In the genomic region with DNA sequence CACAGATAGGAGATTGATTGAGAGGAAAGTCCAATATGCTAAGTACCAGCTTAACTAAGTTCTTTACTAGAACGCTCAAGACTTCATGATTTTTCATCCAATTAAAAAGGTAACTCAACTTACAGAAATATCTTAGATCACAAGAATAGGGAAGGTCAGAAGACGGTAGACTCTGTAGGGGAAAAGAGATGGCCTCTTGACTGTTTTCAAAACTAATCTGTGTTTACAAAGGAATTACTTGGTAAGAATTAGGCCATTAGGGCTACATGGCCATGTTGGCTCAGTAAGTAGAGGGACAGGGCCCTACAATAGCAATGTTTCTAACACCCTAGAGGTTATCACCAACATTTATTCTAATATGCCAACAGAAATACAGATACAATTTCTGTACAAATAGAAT, we compare ENCODE assay signal across 24 cellular contexts.
DNase-seq lines count a peak whose midpoint lies in the region; ATAC-seq and TF ChIP-seq lines count a peak whose summit lies in the region.
"Had no signal": no experiment of that assay in that cellular context is flagged by ENCODE, and none has a peak within 500 bp of the region (broad histone marks: within the 10 kb centered on the region; RNA-seq: fewer than 3 reads in every experiment).

No MANE protein-coding gene starts in this region.

- H2AK5ac ChIP-seq in IMR-90 (ENCODE audit: low read depth, low read length) = peak overlapping the region; percentile 59; the same call in 1 of the 2 replicates

- H3K9ac ChIP-seq in IMR-90 (ENCODE audit: low read depth, low read length) (no peak overlapping the region), mucosa of rectum (ENCODE audit: low read depth in 1 of 2, low read length in 2 of 2) (no peak overlapping the region), stomach smooth muscle (ENCODE audit: low read length in 2 of 2) (peak overlapping the region in 1 of 2 donors; percentile 26)
- H3K9ac ChIP-seq: KMS-11 had no signal

- H2BK5ac ChIP-seq in IMR-90 (ENCODE audit: low read depth, low read length, poor library complexity, severe bottlenecking) = no peak overlapping the region

- H3K4me3 ChIP-seq in IMR-90 (ENCODE audit: insufficient read depth, low read depth, low read length) (no peak overlapping the region), coronary artery (no peak overlapping the region), mucosa of rectum (ENCODE audit: low read length in 2 of 2) (no peak overlapping the region), stomach smooth muscle (ENCODE audit: low read length in 2 of 2) (no peak overlapping the region), ovary (no peak overlapping the region)
- H3K4me3 ChIP-seq: gastrocnemius medialis had no signal

- peak overlapping the region; percentile 77; the same call in 1 of the 2 replicates for H3K4ac ChIP-seq in IMR-90 (ENCODE audit: low read depth, low read length)

- H3K9me1 ChIP-seq in IMR-90 (ENCODE audit: insufficient read depth, low read length) = peaks cover 8% of the 10 kb centered on the region; the same call in 1 of the 2 replicates

- in situ Hi-C loops in IMR-90 (cut with MboI; ENCODE audit: low sequenced_read_pairs) = no loop called here

- H2BK20ac ChIP-seq in IMR-90 (ENCODE audit: low read depth, low read length) = peak overlapping the region; percentile 78

- ATAC-seq in IMR-90 (ENCODE audit: low read depth) = no peak
- ATAC-seq: activated CD8-positive, alpha-beta T cell treated with anti-CD3 and anti-CD28 coated beads, Interleukin-2, amount 10 ng/mL, durations not matched to agents 7 days and 5 days; gastrocnemius medialis; natural killer cell; sciatic nerve; T-helper 17 cell had no signal

- no CpG with 5 or more reads among the region's 2 CpGs for WGBS in IMR-90 (ENCODE audit: extremely low coverage in 2 of 2, insufficient read length in 1 of 2), 2 experiments
- 92 to 95% (median 94%) methylated on average over 2 of the region's 2 CpGs for WGBS in ovary, 3 donors

- H3K14ac ChIP-seq in IMR-90 (replicated peaks; ENCODE audit: low read depth, low read length) = no peak overlapping the region; the same call in 1 of the 2 replicates

- TF ChIP-seq POLR2A in IMR-90 (IDR thresholded peaks at IDR 0.05; ENCODE audit: low read depth, low read length) = no peak
- TF ChIP-seq POLR2A in ovary (IDR thresholded peaks at IDR 0.05) = no peak

- POLR2A ChIA-PET in IMR-90 (lab: Charles Lee; ENCODE audit: unreplicated experiment) = no interaction called here

- H2BK120ac ChIP-seq in IMR-90 (ENCODE audit: low read depth, low read length) = peak overlapping the region; percentile 79

- BruUV-seq in IMR-90 (replicated peaks; lab: Mats Ljungman, UMichigan) = no TSS peak

- H3K36me3 ChIP-seq in IMR-90 (ENCODE audit: control insufficient read depth, insufficient read depth, low read length) (no peaks in the 10 kb centered on the region), mucosa of rectum (ENCODE audit: control insufficient read depth in 2 of 2, insufficient read depth in 2 of 2, low read length in 2 of 2) (peaks cover 3 to 4% of the 10 kb centered on the region in 2 donors), stomach smooth muscle (ENCODE audit: control insufficient read depth in 2 of 2, insufficient read depth in 2 of 2, low read length in 2 of 2) (peaks cover 0 to 6% of the 10 kb centered on the region in 2 donors), ovary (no peaks in the 10 kb centered on the region)
- H3K36me3 ChIP-seq: gastrocnemius medialis had no signal

- H4K5ac ChIP-seq in IMR-90 (ENCODE audit: low read depth, low read length) = 0 out of 2 replicates have a peak overlapping the region, but pooled peaks have one; percentile 7

- intact Hi-C loops in IMR-90 (cut with micrococcal nuclease) = loop anchor here (5.0 kb wide), 1 partner anchor 42 kb away; no protein-coding TSS in a partner anchor
- intact Hi-C loops in ovary (cut with DNase I) = loop anchor here in 1 of 4 donors (10.0 kb wide), 1 partner anchor 54 kb away; no protein-coding TSS in a partner anchor
- intact Hi-C loops in posterior vena cava (cut with DNase I) = no loop called here

- no peak for DNase-seq in IMR-90
- no peak for DNase-seq in coronary artery (ENCODE audit: low spot score)
- no peak for DNase-seq in ovary
- DNase-seq in posterior vena cava (ENCODE audit: low spot score) = no peak
- no peak for DNase-seq in NCI-H2029 treated with DMSO at 0.1 percent for 48 hours (lab: John Stamatoyannopoulos, UW)
- no peak for DNase-seq in putamen (ENCODE audit: low spot score)
- DNase-seq: activated CD8-positive, alpha-beta T cell treated with anti-CD3 and anti-CD28 coated beads, Interleukin-2, amount 10 ng/mL, durations not matched to agents 7 days and 5 days; C1 segment of cervical spinal cord; Caco-2; caudate nucleus; DMS79; gastrocnemius medialis; GDM1; H7; natural killer cell; NCI-H1417 treated with DMSO at 0.1 percent for 48 hours; NCI-H2081 treated with DMSO at 0.1 percent for 48 hours; NCI-H82; RPMI8226; T-helper 17 cell had no signal

- H4K8ac ChIP-seq in IMR-90 (ENCODE audit: low read depth in 2 of 2, low read length in 2 of 2) = no peak overlapping the region

- H4K91ac ChIP-seq in IMR-90 (ENCODE audit: insufficient read depth, low read depth, low read length) = no peak overlapping the region

- TF ChIP-seq EP300 in ovary (IDR thresholded peaks at IDR 0.05) = no peak

- CTCF ChIA-PET in IMR-90 (lab: Yijun Ruan, JAX) = no interaction called here

- TF ChIP-seq CTCF in IMR-90 (conservative IDR thresholded peaks at IDR 0.05; ENCODE audit: low read depth, low read length) (no peak), coronary artery (IDR thresholded peaks at IDR 0.05) (no peak), ovary (IDR thresholded peaks at IDR 0.05) (no peak)

- H3K4me2 ChIP-seq in IMR-90 (ENCODE audit: low read depth, low read length) = no peak overlapping the region
- H3K4me2 ChIP-seq: KMS-11 had no signal

- no peaks in the 10 kb centered on the region for H3K9me3 ChIP-seq in IMR-90 (ENCODE audit: control insufficient read depth, insufficient read depth, low read length)
- H3K9me3 ChIP-seq in mucosa of rectum (ENCODE audit: control insufficient read depth in 2 of 2, low read length in 2 of 2) = no peaks in the 10 kb centered on the region
- H3K9me3 ChIP-seq in stomach smooth muscle (ENCODE audit: control insufficient read depth in 2 of 2, low read length in 2 of 2) = no peaks in the 10 kb centered on the region
- H3K9me3 ChIP-seq in ovary = no peaks in the 10 kb centered on the region
- H3K9me3 ChIP-seq: Caco-2, gastrocnemius medialis had no signal

- peaks cover 4% of the 10 kb centered on the region; the same call in 1 of the 2 replicates for H4K20me1 ChIP-seq in IMR-90 (ENCODE audit: insufficient read depth, low read length)

- H3K4me1 ChIP-seq in IMR-90 (ENCODE audit: control insufficient read depth, insufficient read depth, low read length) (peaks cover 15% of the 10 kb centered on the region), mucosa of rectum (ENCODE audit: control insufficient read depth in 2 of 2, insufficient read depth in 2 of 2, low read length in 2 of 2) (no peaks in the 10 kb centered on the region), stomach smooth muscle (ENCODE audit: control insufficient read depth, insufficient read depth, low read length) (peaks cover 24% of the 10 kb centered on the region), ovary (ENCODE audit: insufficient read depth) (peaks cover 10% of the 10 kb centered on the region)

- H3K18ac ChIP-seq in IMR-90 (ENCODE audit: low read depth, low read length) = peak overlapping the region; percentile 91

- no peak overlapping the region for H3K56ac ChIP-seq in IMR-90 (ENCODE audit: extremely low read depth, insufficient read depth, low read length)

- no peak overlapping the region for H2AFZ ChIP-seq in IMR-90 (replicated peaks; ENCODE audit: low read length, poor library complexity)

- H3K27me3 ChIP-seq in IMR-90 (ENCODE audit: control insufficient read depth, insufficient read depth, low read length) (no peaks in the 10 kb centered on the region), mucosa of rectum (ENCODE audit: control insufficient read depth in 2 of 2, insufficient read depth in 2 of 2, low read length in 2 of 2) (no peaks in the 10 kb centered on the region), stomach smooth muscle (ENCODE audit: control insufficient read depth in 1 of 2, insufficient read depth in 2 of 2, low read length in 2 of 2) (no peaks in the 10 kb centered on the region), ovary (no peaks in the 10 kb centered on the region)
- H3K27me3 ChIP-seq: gastrocnemius medialis had no signal

- H3K27ac ChIP-seq in IMR-90 (ENCODE audit: insufficient read depth, low read length) = peak overlapping the region; percentile 98; the same call in 1 of the 2 replicates
- peak overlapping the region; percentile 61 to 63 for H3K27ac ChIP-seq in coronary artery
- H3K27ac ChIP-seq in mucosa of rectum (ENCODE audit: low read depth in 2 of 2, low read length in 2 of 2) = peak overlapping the region; percentile 46 to 53
- peak overlapping the region; percentile 67 for H3K27ac ChIP-seq in stomach smooth muscle (ENCODE audit: low read length)
- H3K27ac ChIP-seq in ovary = peak overlapping the region in 1 of 2 donors; percentile 55
- H3K27ac ChIP-seq: KMS-11 had no signal

- no peak for TF ChIP-seq RAD21 in IMR-90 (IDR thresholded peaks at IDR 0.05; ENCODE audit: low read length)

- no peak overlapping the region for H2AK9ac ChIP-seq in IMR-90 (replicated peaks; ENCODE audit: low read depth, low read length, poor library complexity)

- H2BK15ac ChIP-seq in IMR-90 (ENCODE audit: low read depth, low read length) = peak overlapping the region; percentile 35; the same call in 1 of the 3 replicates

- no peak overlapping the region for H3K23ac ChIP-seq in IMR-90 (ENCODE audit: low read depth, low read length)

- peaks cover 0 to 3% of the 10 kb centered on the region in 2 experiments; a peak in 1 of 4 replicates for H3K79me1 ChIP-seq in IMR-90 (ENCODE audit: low read depth in 1 of 2, low read length in 2 of 2)

- dilution Hi-C loops in IMR-90 (cut with HindIII; ENCODE audit: low sequenced_read_pairs, unreplicated experiment) = no loop called here

TF ChIP-seq in IMR-90, 13 proteins besides CTCF, POLR2A, EP300 and RAD21 (continues in another document):
- TF ChIP-seq FOS (IDR thresholded peaks at IDR 0.05; ENCODE audit: low read depth, low read length) (no peak), BHLHE40 (IDR thresholded peaks at IDR 0.05; ENCODE audit: low read depth, low read length) (no peak), CHD1 (IDR thresholded peaks at IDR 0.05; ENCODE audit: low read depth, low read length) (no peak), SMC3 (IDR thresholded peaks at IDR 0.05; ENCODE audit: low read depth, low read length) (no peak)
- TF ChIP-seq, protein P1, sequence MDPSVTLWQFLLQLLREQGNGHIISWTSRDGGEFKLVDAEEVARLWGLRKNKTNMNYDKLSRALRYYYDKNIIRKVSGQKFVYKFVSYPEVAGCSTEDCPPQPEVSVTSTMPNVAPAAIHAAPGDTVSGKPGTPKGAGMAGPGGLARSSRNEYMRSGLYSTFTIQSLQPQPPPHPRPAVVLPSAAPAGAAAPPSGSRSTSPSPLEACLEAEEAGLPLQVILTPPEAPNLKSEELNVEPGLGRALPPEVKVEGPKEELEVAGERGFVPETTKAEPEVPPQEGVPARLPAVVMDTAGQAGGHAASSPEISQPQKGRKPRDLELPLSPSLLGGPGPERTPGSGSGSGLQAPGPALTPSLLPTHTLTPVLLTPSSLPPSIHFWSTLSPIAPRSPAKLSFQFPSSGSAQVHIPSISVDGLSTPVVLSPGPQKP (IDR thresholded peaks at IDR 0.05; ENCODE audit: borderline replicate concordance, low read depth, low read length) = no peak
